16 cellular contexts compared by ENCODE assay signal in genomic region chr1:234683127-234683855, GRCh38.
DNase-seq lines count a peak whose midpoint lies in the region; ATAC-seq, FAIRE-seq and TF ChIP-seq lines count a peak whose summit lies in the region.
"Had no signal": no experiment of that assay in that cellular context is flagged by ENCODE, and none has a peak within 500 bp of the region (broad histone marks: within the 10 kb centered on the region; RNA-seq: fewer than 3 reads in every experiment).

No MANE protein-coding gene starts in this region.

- no peaks in the 10 kb centered on the region for H3K79me1 ChIP-seq in IMR-90 (ENCODE audit: low read depth in 1 of 2, low read length in 2 of 2)

- H3K27ac ChIP-seq in IMR-90 (ENCODE audit: insufficient read depth, low read length) (no peak overlapping the region), lower lobe of right lung (peak overlapping the region; percentile 55), skeletal muscle tissue (ENCODE audit: low read depth, low read length) (peak overlapping the region; percentile 61), WERI-Rb-1 (no peak overlapping the region)

- H4K91ac ChIP-seq in IMR-90 (ENCODE audit: insufficient read depth, low read depth, low read length): no peak overlapping the region

- H3K4ac ChIP-seq in IMR-90 (ENCODE audit: low read depth, low read length): no peak overlapping the region

- H3K9me3 ChIP-seq in IMR-90 (ENCODE audit: control insufficient read depth, insufficient read depth, low read length) (no peaks in the 10 kb centered on the region), lower lobe of right lung (peaks cover 4% of the 10 kb centered on the region), skeletal muscle tissue (ENCODE audit: control insufficient read depth in 3 of 3, low read length in 3 of 3) (no peaks in the 10 kb centered on the region), WERI-Rb-1 (ENCODE audit: severe bottlenecking) (peaks cover 7% of the 10 kb centered on the region)

- no peak overlapping the region for H3K18ac ChIP-seq in IMR-90 (ENCODE audit: low read depth, low read length)

- TF ChIP-seq RAD21 in IMR-90 (IDR thresholded peaks at IDR 0.05; ENCODE audit: low read length): no peak

- 0 out of 3 replicates have a peak overlapping the region, but pooled peaks have one; percentile 13 for H2BK15ac ChIP-seq in IMR-90 (ENCODE audit: low read depth, low read length)

- no peak overlapping the region for H2AK9ac ChIP-seq in IMR-90 (replicated peaks; ENCODE audit: low read depth, low read length, poor library complexity)

- CTCF ChIA-PET in IMR-90 (lab: Yijun Ruan, JAX): no interaction called here

- H3K23ac ChIP-seq in IMR-90 (ENCODE audit: low read depth, low read length): no peak overlapping the region

- H3K4me1 ChIP-seq in IMR-90 (ENCODE audit: control insufficient read depth, insufficient read depth, low read length) (peaks cover 2% of the 10 kb centered on the region; the same call in 1 of the 2 replicates), lower lobe of right lung (peaks cover 13% of the 10 kb centered on the region), skeletal muscle tissue (ENCODE audit: control insufficient read depth in 3 of 3, insufficient read depth in 3 of 3, low read length in 3 of 3) (peaks cover 5 to 10% (median 7%) of the 10 kb centered on the region in 3 donors)

- no peak overlapping the region for H3K56ac ChIP-seq in IMR-90 (ENCODE audit: extremely low read depth, insufficient read depth, low read length)

- no peak overlapping the region for H4K5ac ChIP-seq in IMR-90 (ENCODE audit: low read depth, low read length)

- 0 out of 2 replicates have a peak, but pooled peaks cover 3% of the 10 kb centered on the region for H3K9me1 ChIP-seq in IMR-90 (ENCODE audit: insufficient read depth, low read length)

- H4K8ac ChIP-seq in IMR-90 (ENCODE audit: low read depth in 2 of 2, low read length in 2 of 2): no peak overlapping the region

- no peak for TF ChIP-seq POLR2A in IMR-90 (IDR thresholded peaks at IDR 0.05; ENCODE audit: low read depth, low read length)

- H2BK5ac ChIP-seq in IMR-90 (ENCODE audit: low read depth, low read length, poor library complexity, severe bottlenecking): no peak overlapping the region

- H2AFZ ChIP-seq in IMR-90 (replicated peaks; ENCODE audit: low read length, poor library complexity): no peak overlapping the region

- no peak for ATAC-seq in IMR-90 (ENCODE audit: low read depth)
- ATAC-seq in lower lobe of right lung: no peak
- ATAC-seq in HG02642 (IDR thresholded peaks at IDR 0.05; ENCODE audit: poor library complexity, unreplicated experiment): no peak
- ATAC-seq: stimulated activated memory B cell treated with anti-CD40 and anti-IgM and Interleukin-4, amounts not matched to agents 10 μg/mL and 1 μg/mL and 100 μg/mL, for 72 hours had no signal

- no peak overlapping the region for H3K4me2 ChIP-seq in IMR-90 (ENCODE audit: low read depth, low read length)

- BruUV-seq in IMR-90 (replicated peaks; lab: Mats Ljungman, UMichigan): no TSS peak

- H4K20me1 ChIP-seq in IMR-90 (ENCODE audit: insufficient read depth, low read length): no peaks in the 10 kb centered on the region

- no CpG with 5 or more reads among the region's 2 CpGs for WGBS in IMR-90 (ENCODE audit: extremely low coverage in 2 of 2, insufficient read length in 1 of 2), 2 experiments

- FAIRE-seq in endometrium (lab: Jason Lieb, UNC): peak; percentile 80
- FAIRE-seq in urothelium cell line (lab: Jason Lieb, UNC): no peak
- FAIRE-seq: GM18507 had no signal

- no peaks in the 10 kb centered on the region for H3K36me3 ChIP-seq in IMR-90 (ENCODE audit: control insufficient read depth, insufficient read depth, low read length)
- no peaks in the 10 kb centered on the region for H3K36me3 ChIP-seq in lower lobe of right lung
- no peaks in the 10 kb centered on the region for H3K36me3 ChIP-seq in skeletal muscle tissue (ENCODE audit: control insufficient read depth in 3 of 3, insufficient read depth in 3 of 3, low read length in 3 of 3)
- H3K36me3 ChIP-seq in WERI-Rb-1: no peaks in the 10 kb centered on the region
- H3K36me3 ChIP-seq: MG63 had no signal

- no peak for DNase-seq in IMR-90
- DNase-seq in lower lobe of right lung: no peak
- DNase-seq in WERI-Rb-1: no peak
- no peak for DNase-seq in hypothalamus (lab: John Stamatoyannopoulos, UW)
- DNase-seq in urothelium cell line (ENCODE audit: low spot score): no peak
- DNase-seq: activated CD4-positive, alpha-beta T cell treated with anti-CD3 and anti-CD28 coated beads, Interleukin-2, amount 10 ng/mL, durations not matched to agents 24 days and 14 days; activated CD8-positive, alpha-beta memory T cell treated with anti-CD3 and anti-CD28 coated beads, Interleukin-2, amount 50 U/mL, for 4 hours; activated effector memory CD4-positive, alpha-beta T cell treated with anti-CD3 and anti-CD28 coated beads, Interleukin-2, amount 50 U/mL, for 16 hours; naive thymus-derived CD4-positive, alpha-beta T cell; stimulated activated CD4-positive, alpha-beta T cell treated with anti-CD3 and anti-CD28 coated beads, Interleukin-15, amount 100 ng/mL, for 24 hours had no signal

- H3K9ac ChIP-seq in IMR-90 (ENCODE audit: low read depth, low read length): no peak overlapping the region
- peak overlapping the region in 1 of 3 donors; percentile 21 for H3K9ac ChIP-seq in skeletal muscle tissue (ENCODE audit: low read depth in 1 of 3, low read length in 3 of 3)

- intact Hi-C loops in IMR-90 (cut with micrococcal nuclease): loop anchor here (5.0 kb wide), 1 partner anchor 41 kb away; no protein-coding TSS in a partner anchor
- intact Hi-C loops in lower lobe of right lung (cut with DNase I): no loop called here

- TF ChIP-seq CTCF in IMR-90 (conservative IDR thresholded peaks at IDR 0.05; ENCODE audit: low read depth, low read length): no peak
- TF ChIP-seq CTCF in lower lobe of right lung (IDR thresholded peaks at IDR 0.05): no peak
- no peak for TF ChIP-seq CTCF in WERI-Rb-1 (IDR thresholded peaks at IDR 0.05; ENCODE audit: low read depth, low read length)

- no peak overlapping the region for H2BK120ac ChIP-seq in IMR-90 (ENCODE audit: low read depth, low read length)

- H3K4me3 ChIP-seq in IMR-90 (ENCODE audit: insufficient read depth, low read depth, low read length) (no peak overlapping the region), lower lobe of right lung (no peak overlapping the region), skeletal muscle tissue (ENCODE audit: low read length in 3 of 3) (no peak overlapping the region), WERI-Rb-1 (ENCODE audit: low read depth, low read length) (no peak overlapping the region)
- H3K4me3 ChIP-seq: MG63 had no signal

- no peak overlapping the region for H3K14ac ChIP-seq in IMR-90 (replicated peaks; ENCODE audit: low read depth, low read length)

- POLR2A ChIA-PET in IMR-90 (lab: Charles Lee; ENCODE audit: unreplicated experiment): no interaction called here

- no peak overlapping the region for H2BK20ac ChIP-seq in IMR-90 (ENCODE audit: low read depth, low read length)

- dilution Hi-C loops in IMR-90 (cut with HindIII; ENCODE audit: low sequenced_read_pairs, unreplicated experiment): no loop called here

- H3K27me3 ChIP-seq in IMR-90 (ENCODE audit: control insufficient read depth, insufficient read depth, low read length) (no peaks in the 10 kb centered on the region; the same call in 1 of the 2 replicates), lower lobe of right lung (ENCODE audit: low read depth) (no peaks in the 10 kb centered on the region), skeletal muscle tissue (ENCODE audit: control insufficient read depth in 3 of 3, insufficient read depth in 3 of 3, low read length in 3 of 3) (no peaks in the 10 kb centered on the region), WERI-Rb-1 (ENCODE audit: insufficient read depth, low read depth, severe bottlenecking) (no peaks in the 10 kb centered on the region)
- H3K27me3 ChIP-seq: MG63 had no signal

- in situ Hi-C loops in IMR-90 (cut with MboI; ENCODE audit: low sequenced_read_pairs): no loop called here

- H2AK5ac ChIP-seq in IMR-90 (ENCODE audit: low read depth, low read length): no peak overlapping the region

TF ChIP-seq in IMR-90, 13 proteins besides CTCF, POLR2A, EP300 and RAD21:
- TF ChIP-seq MAFK (IDR thresholded peaks at IDR 0.05; ENCODE audit: low read depth, low read length): no peak
- TF ChIP-seq RFX5 (IDR thresholded peaks at IDR 0.05; ENCODE audit: low read depth, low read length): no peak
- TF ChIP-seq MXI1 (IDR thresholded peaks at IDR 0.05; ENCODE audit: borderline replicate concordance, low read depth, low read length): no peak
- no peak for TF ChIP-seq NFE2L2 (IDR thresholded peaks at IDR 0.05; ENCODE audit: low read depth, low read length)

Comparison
In these comparisons a context has a peak if more than half of its experiments do, and no peak if none do; other contexts are left out.
1. H3K27ac ChIP-seq: peak in lower lobe of right lung (single experiment) and skeletal muscle tissue (single experiment); none in IMR-90 (single experiment) and WERI-Rb-1 (single experiment).